ENCODE assay signal across 1 cellular context in genomic region chr16:69589434-69590269, GRCh38.
TF ChIP-seq lines count a peak whose summit lies in the region.

No MANE protein-coding gene starts in this region.

TF ChIP-seq in K562, 482 proteins besides CTCF, POLR2A, EP300 and RAD21 (continued from another document):
- TF ChIP-seq ZBTB9 (CRISPR knock-in tag; IDR thresholded peaks at IDR 0.05) (no peak), SNAPC5 (CRISPR knock-in tag; IDR thresholded peaks at IDR 0.05) (no peak)
